17 cellular contexts compared by ENCODE assay signal in the genomic region with DNA sequence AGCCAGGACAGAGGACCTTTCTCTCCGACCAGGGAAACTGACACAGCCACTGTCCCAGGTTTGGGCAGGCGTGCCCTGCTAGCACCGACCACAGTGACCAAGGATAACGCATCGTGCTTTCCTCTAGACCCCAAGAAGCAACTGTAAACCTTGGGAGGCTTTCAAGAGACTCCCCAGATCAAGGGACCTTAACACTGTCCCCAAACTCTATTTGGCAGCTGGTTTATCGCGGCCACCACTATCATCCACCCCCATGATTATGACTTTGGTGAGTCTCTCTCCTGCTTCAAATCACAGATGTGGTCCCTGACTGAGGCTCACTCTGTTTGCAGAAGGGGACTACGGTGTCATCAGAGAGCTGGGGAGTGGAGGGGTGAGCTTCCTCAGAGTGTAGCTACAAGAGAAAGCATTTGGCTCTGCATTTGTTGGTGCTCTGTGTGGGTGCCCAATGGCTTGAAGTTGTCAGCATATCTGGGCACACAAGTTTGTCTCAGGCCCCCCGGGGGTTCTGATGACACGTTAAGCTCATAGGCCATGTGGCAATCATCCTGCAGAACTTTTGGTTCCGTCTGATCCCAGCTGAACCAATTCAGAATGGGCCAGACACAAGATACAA.
DNase-seq lines count a peak whose midpoint lies in the region; TF ChIP-seq lines count a peak whose summit lies in the region.
"Had no signal": no experiment of that assay in that cellular context is flagged by ENCODE, and none has a peak within 500 bp of the region (broad histone marks: within the 10 kb centered on the region; RNA-seq: fewer than 3 reads in every experiment).

No MANE protein-coding gene starts in this region.

- H3K36me3 Mint-ChIP-seq in HFFc6 (ENCODE audit: low read depth) (peaks cover 7% of the 10 kb centered on the region), neural progenitor cell (no peaks in the 10 kb centered on the region), CD14-positive monocyte (peaks cover 8 to 25% of the 10 kb centered on the region in 2 donors)

- H3K4me1 ChIP-seq in neural progenitor cell (no peaks in the 10 kb centered on the region), ascending aorta (no peaks in the 10 kb centered on the region)
- H3K4me1 ChIP-seq: right atrium auricular region had no signal

- intact Hi-C loops in CD14-positive monocyte (cut with micrococcal nuclease), result no loop called here
- intact Hi-C loops in ascending aorta (cut with DNase I), result no loop called here

- H2AFZ ChIP-seq in neural progenitor cell (replicated peaks), result no peak overlapping the region

- H3K27me3 ChIP-seq in brain microvascular endothelial cell (replicated peaks) (no peaks in the 10 kb centered on the region), neural progenitor cell (no peaks in the 10 kb centered on the region), ascending aorta (no peaks in the 10 kb centered on the region)
- H3K27me3 ChIP-seq: right atrium auricular region had no signal

- H3K36me3 ChIP-seq in brain microvascular endothelial cell (replicated peaks), result no peaks in the 10 kb centered on the region
- H3K36me3 ChIP-seq in neural progenitor cell, result no peaks in the 10 kb centered on the region
- H3K36me3 ChIP-seq in ascending aorta, result no peaks in the 10 kb centered on the region
- H3K36me3 ChIP-seq: right atrium auricular region had no signal

- H3K9me3 ChIP-seq in neural progenitor cell (ENCODE audit: low read depth) (no peaks in the 10 kb centered on the region), ascending aorta (no peaks in the 10 kb centered on the region)
- H3K9me3 ChIP-seq: right atrium auricular region had no signal

- peaks cover 53% of the 10 kb centered on the region for H3K4me1 Mint-ChIP-seq in HFFc6 (ENCODE audit: low read depth)
- peaks cover 4% of the 10 kb centered on the region for H3K4me1 Mint-ChIP-seq in neural progenitor cell
- peaks cover 2% of the 10 kb centered on the region for H3K4me1 Mint-ChIP-seq in CD14-positive monocyte
- H3K4me1 Mint-ChIP-seq: activated naive CD8-positive, alpha-beta T cell treated with anti-CD3 and anti-CD28 coated beads for 36 hours; stimulated activated naive CD8-positive, alpha-beta T cell treated with anti-CD3 and anti-CD28 coated beads, Interleukin-15, amount 100 ng/mL, for 72 hours had no signal

- H3K27ac Mint-ChIP-seq in HFFc6 (peak overlapping the region; percentile 86), neural progenitor cell (peak overlapping the region; percentile 60), CD14-positive monocyte (peak overlapping the region in 2 of 7 donors; percentile 14 to 60)
- H3K27ac Mint-ChIP-seq: activated naive CD8-positive, alpha-beta T cell treated with anti-CD3 and anti-CD28 coated beads for 36 hours had no signal

- H3K27ac ChIP-seq in 22Rv1 (peak overlapping the region; percentile 72), brain microvascular endothelial cell (peak overlapping the region; percentile 91), neural progenitor cell (no peak overlapping the region), ascending aorta (no peak overlapping the region)
- H3K27ac ChIP-seq: right atrium auricular region had no signal

- no peak overlapping the region for H3K4me3 ChIP-seq in brain microvascular endothelial cell (ENCODE audit: low read depth, low read length)
- H3K4me3 ChIP-seq in neural progenitor cell, result no peak overlapping the region
- no peak overlapping the region for H3K4me3 ChIP-seq in ascending aorta
- H3K4me3 ChIP-seq: right atrium auricular region had no signal

- no peaks in the 10 kb centered on the region for H4K20me1 ChIP-seq in neural progenitor cell (ENCODE audit: low read depth)

- no peaks in the 10 kb centered on the region for H3K9me3 Mint-ChIP-seq in HFFc6
- H3K9me3 Mint-ChIP-seq in neural progenitor cell, result peaks cover 2% of the 10 kb centered on the region
- peaks cover 0 to 3% (median 1%) of the 10 kb centered on the region in 7 donors for H3K9me3 Mint-ChIP-seq in CD14-positive monocyte
- H3K9me3 Mint-ChIP-seq: activated naive CD8-positive, alpha-beta T cell treated with anti-CD3 and anti-CD28 coated beads for 36 hours; activated T-cell treated with anti-CD3 and anti-CD28 coated beads, Interleukin-2, amount 50 U/mL, for 4 hours had no signal

- in situ Hi-C loops in brain microvascular endothelial cell (cut with HindIII; ENCODE audit: low pct_ligation_motif_present, low sequenced_read_pairs), result no loop called here

- peak overlapping the region; percentile 56 for H3K4me3 Mint-ChIP-seq in HFFc6
- H3K4me3 Mint-ChIP-seq in neural progenitor cell, result no peak overlapping the region
- no peak overlapping the region for H3K4me3 Mint-ChIP-seq in CD14-positive monocyte
- H3K4me3 Mint-ChIP-seq: activated naive CD8-positive, alpha-beta T cell treated with anti-CD3 and anti-CD28 coated beads for 36 hours; activated T-cell treated with anti-CD3 and anti-CD28 coated beads, Interleukin-2, amount 50 U/mL, for 4 hours; stimulated activated naive CD8-positive, alpha-beta T cell treated with anti-CD3 and anti-CD28 coated beads, Interleukin-15, amount 100 ng/mL, for 72 hours had no signal

- H3K27me3 Mint-ChIP-seq in HFFc6 (ENCODE audit: insufficient read depth) (peaks cover 3% of the 10 kb centered on the region), neural progenitor cell (ENCODE audit: insufficient read depth, low read depth) (peaks cover 5% of the 10 kb centered on the region), CD14-positive monocyte (ENCODE audit: low read depth in 3 of 3) (no peaks in the 10 kb centered on the region)
- H3K27me3 Mint-ChIP-seq: activated naive CD8-positive, alpha-beta T cell treated with anti-CD3 and anti-CD28 coated beads for 36 hours; stimulated activated naive CD8-positive, alpha-beta T cell treated with anti-CD3 and anti-CD28 coated beads, Interleukin-15, amount 100 ng/mL, for 72 hours had no signal

- no peak overlapping the region for H3K4me2 ChIP-seq in neural progenitor cell

- TF ChIP-seq CTCF in 22Rv1 (IDR thresholded peaks at IDR 0.05), result no peak
- no peak for TF ChIP-seq CTCF in HFFc6 (IDR thresholded peaks at IDR 0.05)
- no peak for TF ChIP-seq CTCF in brain microvascular endothelial cell (IDR thresholded peaks at IDR 0.05; ENCODE audit: low read depth, low read length, missing control alignments)
- no peak for TF ChIP-seq CTCF in neural progenitor cell (IDR thresholded peaks at IDR 0.05)
- TF ChIP-seq CTCF in CD14-positive monocyte (IDR thresholded peaks at IDR 0.05), result no peak
- TF ChIP-seq CTCF in ascending aorta (IDR thresholded peaks at IDR 0.05), result no peak

- DNase-seq in HFFc6 (no peak), brain microvascular endothelial cell (no peak), neural progenitor cell (ENCODE audit: low spot score) (no peak), CD14-positive monocyte (ENCODE audit: low spot score) (no peak), ascending aorta (ENCODE audit: low spot score in 2 of 2) (no peak)
- no peak for DNase-seq in activated T-cell treated with anti-CD3 and anti-CD28 coated beads, Interleukin-2, amount 50 U/mL, for 1 hour
- DNase-seq in activated CD8-positive, alpha-beta memory T cell treated with anti-CD3 and anti-CD28 coated beads, Interleukin-2, amount 50 U/mL, for 48 hours, result no peak
- DNase-seq: activated CD4-positive, alpha-beta T cell treated with anti-CD3 and anti-CD28 coated beads, Interleukin-2, amount 50 U/mL, for 4 hours; activated naive CD8-positive, alpha-beta T cell treated with anti-CD3 and anti-CD28 coated beads for 36 hours; activated T-cell treated with anti-CD3 and anti-CD28 coated beads, Interleukin-2, amount 50 U/mL, for 4 hours; KBM-7; kidney; NCI-H1105; RPMI8226; stimulated activated naive CD8-positive, alpha-beta T cell treated with anti-CD3 and anti-CD28 coated beads, Interleukin-15, amount 100 ng/mL, for 72 hours had no signal

- no peaks in the 10 kb centered on the region for H3K79me2 ChIP-seq in neural progenitor cell (ENCODE audit: low read depth)

- H3F3A ChIP-seq in neural progenitor cell (ENCODE audit: low read depth), result no peaks in the 10 kb centered on the region

- H3K9ac ChIP-seq in neural progenitor cell, result no peak overlapping the region

Comparison
In these comparisons a context has a peak if more than half of its experiments do, and no peak if none do; other contexts are left out.
1. H3K27ac ChIP-seq: peak in 22Rv1 (single experiment) and brain microvascular endothelial cell (single experiment); none in neural progenitor cell (single experiment) and ascending aorta (0 of 2).